Comparison of ENCODE assay signal across 17 cellular contexts in genomic region chr13:64817721-64818120, GRCh38.
"Had no signal": no experiment of that assay in that cellular context is flagged by ENCODE, and none has a peak within 500 bp of the region (broad histone marks: within the 10 kb centered on the region; RNA-seq: fewer than 3 reads in every experiment).

No MANE protein-coding gene starts in this region.

- ATAC-seq: body of pancreas, left colon, mucosa of descending colon, natural killer cell, right cardiac atrium had no signal

- FAIRE-seq: endometrium, small intestine had no signal

- H3K4me3 ChIP-seq: body of pancreas, mucosa of descending colon, uterus had no signal

- H3K4me1 Mint-ChIP-seq: immature natural killer cell, natural killer cell had no signal

- H3K9me3 ChIP-seq: body of pancreas, uterus had no signal

- H3K27me3 Mint-ChIP-seq: progenitor cell of endocrine pancreas had no signal

- H3K36me3 ChIP-seq: uterus had no signal

- H3K27ac Mint-ChIP-seq: activated T-helper 1 cell treated with anti-CD3 and anti-CD28 coated beads, Interleukin-12 subunit alpha, Interleukin-12 subunit beta, Interleukin-2, Interleukin-4 antibody, amounts not matched to agents 30 ng/mL and 10 ng/mL and 1 ng/mL, durations not matched to agents 14 hours and 24 hours and 36 hours; immature natural killer cell; natural killer cell; progenitor cell of endocrine pancreas had no signal

- H3K27me3 ChIP-seq: body of pancreas, uterus had no signal

- H3K27ac ChIP-seq: body of pancreas, uterus had no signal

- DNase-seq: activated CD4-positive, alpha-beta T cell treated with anti-CD3 and anti-CD28 coated beads for 48 hours; activated naive CD4-positive, alpha-beta T cell; body of pancreas; cerebellar nuclear complex; immature natural killer cell; left colon; mammary epithelial cell; mucosa of descending colon; natural killer cell; occipital lobe; right cardiac atrium; small intestine; T-helper 1 cell; uterus had no signal

- H3K4me3 Mint-ChIP-seq: activated T-helper 1 cell treated with anti-CD3 and anti-CD28 coated beads, Interleukin-12 subunit alpha, Interleukin-12 subunit beta, Interleukin-2, Interleukin-4 antibody, amounts not matched to agents 30 ng/mL and 10 ng/mL and 1 ng/mL, durations not matched to agents 14 hours and 24 hours and 36 hours; immature natural killer cell; natural killer cell had no signal

- H3K4me1 ChIP-seq: body of pancreas, uterus had no signal

- H3K36me3 Mint-ChIP-seq: immature natural killer cell, natural killer cell had no signal
